ENCODE assay signal across 1 cellular context in the genomic region with DNA sequence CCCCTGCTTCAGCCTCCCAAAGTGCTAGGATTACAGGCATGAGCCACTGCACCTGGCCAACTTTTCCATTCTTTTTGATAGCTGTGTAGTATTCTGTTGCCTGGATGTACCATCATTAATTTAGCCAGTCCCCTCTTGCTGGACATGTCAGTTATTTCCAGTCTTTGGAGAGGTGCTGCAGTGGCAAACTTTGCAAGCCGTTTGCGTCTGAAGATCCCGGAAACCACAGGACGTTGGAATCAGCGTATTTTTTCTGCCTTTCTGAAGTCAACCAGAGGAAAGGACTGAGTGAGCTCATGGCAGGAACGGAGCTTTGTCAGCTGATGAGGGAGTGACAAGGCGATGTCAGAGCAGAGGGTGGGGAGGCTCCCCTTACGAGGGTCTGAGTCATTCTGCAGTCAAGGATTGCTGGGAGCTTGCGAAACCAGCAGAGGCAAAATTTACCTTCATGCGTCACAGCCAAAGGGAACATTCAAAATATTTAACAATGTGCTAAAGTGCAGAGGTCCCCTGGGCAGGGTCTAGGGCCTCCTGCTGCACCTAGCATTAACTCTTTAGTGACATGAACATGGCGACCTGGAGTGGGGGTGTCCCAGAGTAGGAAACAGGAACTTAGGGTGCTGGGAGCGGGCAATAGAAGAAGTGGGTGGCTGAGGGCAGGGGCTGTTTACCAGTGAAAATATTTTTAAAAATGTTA.
TF ChIP-seq lines count a peak whose summit lies in the region.

No MANE protein-coding gene starts in this region.

TF ChIP-seq in HepG2, 621 proteins besides CTCF, POLR2A, EP300 and RAD21 (continued from another document and continues in another):
- TF ChIP-seq, protein P1, sequence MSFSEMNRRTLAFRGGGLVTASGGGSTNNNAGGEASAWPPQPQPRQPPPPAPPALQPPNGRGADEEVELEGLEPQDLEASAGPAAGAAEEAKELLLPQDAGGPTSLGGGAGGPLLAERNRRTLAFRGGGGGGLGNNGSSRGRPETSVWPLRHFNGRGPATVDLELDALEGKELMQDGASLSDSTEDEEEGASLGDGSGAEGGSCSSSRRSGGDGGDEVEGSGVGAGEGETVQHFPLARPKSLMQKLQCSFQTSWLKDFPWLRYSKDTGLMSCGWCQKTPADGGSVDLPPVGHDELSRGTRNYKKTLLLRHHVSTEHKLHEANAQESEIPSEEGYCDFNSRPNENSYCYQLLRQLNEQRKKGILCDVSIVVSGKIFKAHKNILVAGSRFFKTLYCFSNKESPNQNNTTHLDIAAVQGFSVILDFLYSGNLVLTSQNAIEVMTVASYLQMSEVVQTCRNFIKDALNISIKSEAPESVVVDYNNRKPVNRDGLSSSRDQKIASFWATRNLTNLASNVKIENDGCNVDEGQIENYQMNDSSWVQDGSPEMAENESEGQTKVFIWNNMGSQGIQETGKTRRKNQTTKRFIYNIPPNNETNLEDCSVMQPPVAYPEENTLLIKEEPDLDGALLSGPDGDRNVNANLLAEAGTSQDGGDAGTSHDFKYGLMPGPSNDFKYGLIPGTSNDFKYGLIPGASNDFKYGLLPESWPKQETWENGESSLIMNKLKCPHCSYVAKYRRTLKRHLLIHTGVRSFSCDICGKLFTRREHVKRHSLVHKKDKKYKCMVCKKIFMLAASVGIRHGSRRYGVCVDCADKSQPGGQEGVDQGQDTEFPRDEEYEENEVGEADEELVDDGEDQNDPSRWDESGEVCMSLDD (CRISPR knock-in tag; IDR thresholded peaks at IDR 0.05; ENCODE audit: borderline replicate concordance) = peak; percentile 93
- TF ChIP-seq SP140L (CRISPR knock-in tag; IDR thresholded peaks at IDR 0.05; ENCODE audit: borderline replicate concordance) = no peak
- TF ChIP-seq NFRKB (IDR thresholded peaks at IDR 0.05) = no peak
- TF ChIP-seq ATAD3A (CRISPR knock-in tag; IDR thresholded peaks at IDR 0.05) = no peak
- no peak for TF ChIP-seq ZNF251 (CRISPR knock-in tag; IDR thresholded peaks at IDR 0.05)
- TF ChIP-seq TAF1 (CRISPR knock-in tag; IDR thresholded peaks at IDR 0.05) = no peak
- no peak for TF ChIP-seq ZBTB1 (CRISPR knock-in tag; IDR thresholded peaks at IDR 0.05; ENCODE audit: borderline replicate concordance)
- 0 out of 2 replicates have a peak, but pooled peaks have one; percentile 50 for TF ChIP-seq ZNF678 (CRISPR knock-in tag; IDR thresholded peaks at IDR 0.05)
- TF ChIP-seq, protein P2, sequence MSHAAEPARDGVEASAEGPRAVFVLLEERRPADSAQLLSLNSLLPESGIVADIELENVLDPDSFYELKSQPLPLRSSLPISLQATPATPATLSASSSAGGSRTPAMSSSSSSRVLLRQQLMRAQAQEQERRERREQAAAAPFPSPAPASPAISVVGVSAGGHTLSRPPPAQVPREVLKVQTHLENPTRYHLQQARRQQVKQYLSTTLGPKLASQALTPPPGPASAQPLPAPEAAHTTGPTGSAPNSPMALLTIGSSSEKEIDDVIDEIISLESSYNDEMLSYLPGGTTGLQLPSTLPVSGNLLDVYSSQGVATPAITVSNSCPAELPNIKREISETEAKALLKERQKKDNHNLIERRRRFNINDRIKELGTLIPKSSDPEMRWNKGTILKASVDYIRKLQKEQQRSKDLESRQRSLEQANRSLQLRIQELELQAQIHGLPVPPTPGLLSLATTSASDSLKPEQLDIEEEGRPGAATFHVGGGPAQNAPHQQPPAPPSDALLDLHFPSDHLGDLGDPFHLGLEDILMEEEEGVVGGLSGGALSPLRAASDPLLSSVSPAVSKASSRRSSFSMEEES (CRISPR knock-in tag; IDR thresholded peaks at IDR 0.05) = peak; percentile 85
- TF ChIP-seq, protein P3, sequence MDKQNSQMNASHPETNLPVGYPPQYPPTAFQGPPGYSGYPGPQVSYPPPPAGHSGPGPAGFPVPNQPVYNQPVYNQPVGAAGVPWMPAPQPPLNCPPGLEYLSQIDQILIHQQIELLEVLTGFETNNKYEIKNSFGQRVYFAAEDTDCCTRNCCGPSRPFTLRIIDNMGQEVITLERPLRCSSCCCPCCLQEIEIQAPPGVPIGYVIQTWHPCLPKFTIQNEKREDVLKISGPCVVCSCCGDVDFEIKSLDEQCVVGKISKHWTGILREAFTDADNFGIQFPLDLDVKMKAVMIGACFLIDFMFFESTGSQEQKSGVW (CRISPR knock-in tag; IDR thresholded peaks at IDR 0.05; ENCODE audit: borderline replicate concordance) = no peak
- TF ChIP-seq ATF7-NPFF (CRISPR knock-in tag; IDR thresholded peaks at IDR 0.05; ENCODE audit: low read depth) = no peak
- no peak for TF ChIP-seq KMT2A (CRISPR knock-in tag; IDR thresholded peaks at IDR 0.05)
- peak; percentile 56; the same call in 1 of the 2 replicates for TF ChIP-seq SAFB2 (CRISPR knock-in tag; IDR thresholded peaks at IDR 0.05; ENCODE audit: borderline replicate concordance, low read depth)
- TF ChIP-seq, protein P4, sequence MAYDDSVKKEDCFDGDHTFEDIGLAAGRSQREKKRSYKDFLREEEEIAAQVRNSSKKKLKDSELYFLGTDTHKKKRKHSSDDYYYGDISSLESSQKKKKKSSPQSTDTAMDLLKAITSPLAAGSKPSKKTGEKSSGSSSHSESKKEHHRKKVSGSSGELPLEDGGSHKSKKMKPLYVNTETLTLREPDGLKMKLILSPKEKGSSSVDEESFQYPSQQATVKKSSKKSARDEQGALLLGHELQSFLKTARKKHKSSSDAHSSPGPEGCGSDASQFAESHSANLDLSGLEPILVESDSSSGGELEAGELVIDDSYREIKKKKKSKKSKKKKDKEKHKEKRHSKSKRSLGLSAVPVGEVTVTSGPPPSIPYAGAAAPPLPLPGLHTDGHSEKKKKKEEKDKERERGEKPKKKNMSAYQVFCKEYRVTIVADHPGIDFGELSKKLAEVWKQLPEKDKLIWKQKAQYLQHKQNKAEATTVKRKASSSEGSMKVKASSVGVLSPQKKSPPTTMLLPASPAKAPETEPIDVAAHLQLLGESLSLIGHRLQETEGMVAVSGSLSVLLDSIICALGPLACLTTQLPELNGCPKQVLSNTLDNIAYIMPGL (CRISPR knock-in tag; IDR thresholded peaks at IDR 0.05; ENCODE audit: borderline replicate concordance in 1 of 2, low read depth in 1 of 2) = peak; percentile 57 to 72; a peak in 3 of 4 replicates
- TF ChIP-seq, protein P5, sequence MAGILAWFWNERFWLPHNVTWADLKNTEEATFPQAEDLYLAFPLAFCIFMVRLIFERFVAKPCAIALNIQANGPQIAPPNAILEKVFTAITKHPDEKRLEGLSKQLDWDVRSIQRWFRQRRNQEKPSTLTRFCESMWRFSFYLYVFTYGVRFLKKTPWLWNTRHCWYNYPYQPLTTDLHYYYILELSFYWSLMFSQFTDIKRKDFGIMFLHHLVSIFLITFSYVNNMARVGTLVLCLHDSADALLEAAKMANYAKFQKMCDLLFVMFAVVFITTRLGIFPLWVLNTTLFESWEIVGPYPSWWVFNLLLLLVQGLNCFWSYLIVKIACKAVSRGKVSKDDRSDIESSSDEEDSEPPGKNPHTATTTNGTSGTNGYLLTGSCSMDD (CRISPR knock-in tag; IDR thresholded peaks at IDR 0.05) = no peak
- no peak for TF ChIP-seq TCF12 (IDR thresholded peaks at IDR 0.05)
- 0 out of 2 replicates have a peak, but pooled peaks have one; percentile 10 for TF ChIP-seq TCF12 (CRISPR knock-in tag; IDR thresholded peaks at IDR 0.05)
- TF ChIP-seq MED13 (CRISPR knock-in tag; IDR thresholded peaks at IDR 0.05) = no peak
- TF ChIP-seq ZNF775 (CRISPR knock-in tag; IDR thresholded peaks at IDR 0.05; ENCODE audit: borderline replicate concordance) = no peak
- TF ChIP-seq NR3C1 (CRISPR knock-in tag; IDR thresholded peaks at IDR 0.05) = no peak
- TF ChIP-seq, protein P6, sequence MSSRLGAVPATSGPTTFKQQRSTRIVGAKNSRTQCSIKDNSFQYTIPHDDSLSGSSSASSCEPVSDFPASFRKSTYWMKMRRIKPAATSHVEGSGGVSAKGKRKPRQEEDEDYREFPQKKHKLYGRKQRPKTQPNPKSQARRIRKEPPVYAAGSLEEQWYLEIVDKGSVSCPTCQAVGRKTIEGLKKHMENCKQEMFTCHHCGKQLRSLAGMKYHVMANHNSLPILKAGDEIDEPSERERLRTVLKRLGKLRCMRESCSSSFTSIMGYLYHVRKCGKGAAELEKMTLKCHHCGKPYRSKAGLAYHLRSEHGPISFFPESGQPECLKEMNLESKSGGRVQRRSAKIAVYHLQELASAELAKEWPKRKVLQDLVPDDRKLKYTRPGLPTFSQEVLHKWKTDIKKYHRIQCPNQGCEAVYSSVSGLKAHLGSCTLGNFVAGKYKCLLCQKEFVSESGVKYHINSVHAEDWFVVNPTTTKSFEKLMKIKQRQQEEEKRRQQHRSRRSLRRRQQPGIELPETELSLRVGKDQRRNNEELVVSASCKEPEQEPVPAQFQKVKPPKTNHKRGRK (CRISPR knock-in tag; IDR thresholded peaks at IDR 0.05) = no peak
- TF ChIP-seq, protein P7, sequence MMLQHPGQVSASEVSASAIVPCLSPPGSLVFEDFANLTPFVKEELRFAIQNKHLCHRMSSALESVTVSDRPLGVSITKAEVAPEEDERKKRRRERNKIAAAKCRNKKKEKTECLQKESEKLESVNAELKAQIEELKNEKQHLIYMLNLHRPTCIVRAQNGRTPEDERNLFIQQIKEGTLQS (CRISPR knock-in tag; IDR thresholded peaks at IDR 0.05) = peak; percentile 97
- TF ChIP-seq, protein P8, sequence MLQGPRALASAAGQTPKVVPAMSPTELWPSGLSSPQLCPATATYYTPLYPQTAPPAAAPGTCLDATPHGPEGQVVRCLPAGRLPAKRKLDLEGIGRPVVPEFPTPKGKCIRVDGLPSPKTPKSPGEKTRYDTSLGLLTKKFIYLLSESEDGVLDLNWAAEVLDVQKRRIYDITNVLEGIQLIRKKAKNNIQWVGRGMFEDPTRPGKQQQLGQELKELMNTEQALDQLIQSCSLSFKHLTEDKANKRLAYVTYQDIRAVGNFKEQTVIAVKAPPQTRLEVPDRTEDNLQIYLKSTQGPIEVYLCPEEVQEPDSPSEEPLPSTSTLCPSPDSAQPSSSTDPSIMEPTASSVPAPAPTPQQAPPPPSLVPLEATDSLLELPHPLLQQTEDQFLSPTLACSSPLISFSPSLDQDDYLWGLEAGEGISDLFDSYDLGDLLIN (CRISPR knock-in tag; IDR thresholded peaks at IDR 0.05; ENCODE audit: borderline replicate concordance) = 0 out of 2 replicates have a peak, but pooled peaks have one; percentile 15
- no peak for TF ChIP-seq ZNF773 (CRISPR knock-in tag; IDR thresholded peaks at IDR 0.05; ENCODE audit: borderline replicate concordance)
- no peak for TF ChIP-seq CENPT (CRISPR knock-in tag; IDR thresholded peaks at IDR 0.05; ENCODE audit: low read depth)
- TF ChIP-seq, protein P9, sequence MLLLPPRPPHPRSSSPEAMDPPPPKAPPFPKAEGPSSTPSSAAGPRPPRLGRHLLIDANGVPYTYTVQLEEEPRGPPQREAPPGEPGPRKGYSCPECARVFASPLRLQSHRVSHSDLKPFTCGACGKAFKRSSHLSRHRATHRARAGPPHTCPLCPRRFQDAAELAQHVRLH (CRISPR knock-in tag; IDR thresholded peaks at IDR 0.05; ENCODE audit: borderline replicate concordance, low read depth) = no peak
- TF ChIP-seq TOPORS (CRISPR knock-in tag; IDR thresholded peaks at IDR 0.05) = no peak
- no peak for TF ChIP-seq ZNF343 (CRISPR knock-in tag; IDR thresholded peaks at IDR 0.05)
- no peak for TF ChIP-seq GZF1 (CRISPR knock-in tag; IDR thresholded peaks at IDR 0.05)
- TF ChIP-seq, protein P10, sequence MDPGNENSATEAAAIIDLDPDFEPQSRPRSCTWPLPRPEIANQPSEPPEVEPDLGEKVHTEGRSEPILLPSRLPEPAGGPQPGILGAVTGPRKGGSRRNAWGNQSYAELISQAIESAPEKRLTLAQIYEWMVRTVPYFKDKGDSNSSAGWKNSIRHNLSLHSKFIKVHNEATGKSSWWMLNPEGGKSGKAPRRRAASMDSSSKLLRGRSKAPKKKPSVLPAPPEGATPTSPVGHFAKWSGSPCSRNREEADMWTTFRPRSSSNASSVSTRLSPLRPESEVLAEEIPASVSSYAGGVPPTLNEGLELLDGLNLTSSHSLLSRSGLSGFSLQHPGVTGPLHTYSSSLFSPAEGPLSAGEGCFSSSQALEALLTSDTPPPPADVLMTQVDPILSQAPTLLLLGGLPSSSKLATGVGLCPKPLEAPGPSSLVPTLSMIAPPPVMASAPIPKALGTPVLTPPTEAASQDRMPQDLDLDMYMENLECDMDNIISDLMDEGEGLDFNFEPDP (CRISPR knock-in tag; conservative IDR thresholded peaks at IDR 0.05) = no peak
- peak; percentile 75 for TF ChIP-seq HOXA5 (CRISPR knock-in tag; IDR thresholded peaks at IDR 0.05)
- peak; percentile 85 for TF ChIP-seq ZMYM3 (CRISPR knock-in tag; IDR thresholded peaks at IDR 0.05)
- TF ChIP-seq ZNF781 (CRISPR knock-in tag; IDR thresholded peaks at IDR 0.05; ENCODE audit: borderline replicate concordance, not compliant biosample characterization) = no peak
- TF ChIP-seq, protein P11, sequence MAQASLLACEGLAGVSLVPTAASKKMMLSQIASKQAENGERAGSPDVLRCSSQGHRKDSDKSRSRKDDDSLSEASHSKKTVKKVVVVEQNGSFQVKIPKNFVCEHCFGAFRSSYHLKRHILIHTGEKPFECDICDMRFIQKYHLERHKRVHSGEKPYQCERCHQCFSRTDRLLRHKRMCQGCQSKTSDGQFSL (CRISPR knock-in tag; IDR thresholded peaks at IDR 0.05) = peak; percentile 92
- TF ChIP-seq, protein P12, sequence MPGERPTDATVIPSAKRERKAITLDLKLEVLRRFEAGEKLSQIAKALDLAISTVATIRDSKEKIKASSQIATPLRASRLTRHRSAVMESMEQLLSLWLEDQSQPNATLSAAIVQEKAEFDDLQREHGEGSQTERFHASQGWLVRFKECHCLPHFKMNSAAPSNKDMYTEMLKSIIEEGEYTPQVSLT (CRISPR knock-in tag; IDR thresholded peaks at IDR 0.05; ENCODE audit: borderline replicate concordance, low read depth) = no peak
- no peak for TF ChIP-seq ZNF451 (CRISPR knock-in tag; IDR thresholded peaks at IDR 0.05)
- TF ChIP-seq HNRNPH1 (optimal IDR thresholded peaks at IDR 0.05; ENCODE audit: low read depth, low read length) = no peak
- TF ChIP-seq KLF16 (CRISPR knock-in tag; IDR thresholded peaks at IDR 0.05) = peak in 1 of 2 experiments; percentile 77; a peak in 1 of 4 replicates
- TF ChIP-seq ZNF562 (CRISPR knock-in tag; IDR thresholded peaks at IDR 0.05; ENCODE audit: borderline replicate concordance) = no peak
- peak; percentile 97 for TF ChIP-seq LCORL (IDR thresholded peaks at IDR 0.05)
- peak; percentile 99 for TF ChIP-seq LCORL (CRISPR knock-in tag; IDR thresholded peaks at IDR 0.05)
- 0 out of 2 replicates have a peak, but pooled peaks have one; percentile 27 for TF ChIP-seq KMT2B (CRISPR knock-in tag; IDR thresholded peaks at IDR 0.05)
- TF ChIP-seq, protein P13, sequence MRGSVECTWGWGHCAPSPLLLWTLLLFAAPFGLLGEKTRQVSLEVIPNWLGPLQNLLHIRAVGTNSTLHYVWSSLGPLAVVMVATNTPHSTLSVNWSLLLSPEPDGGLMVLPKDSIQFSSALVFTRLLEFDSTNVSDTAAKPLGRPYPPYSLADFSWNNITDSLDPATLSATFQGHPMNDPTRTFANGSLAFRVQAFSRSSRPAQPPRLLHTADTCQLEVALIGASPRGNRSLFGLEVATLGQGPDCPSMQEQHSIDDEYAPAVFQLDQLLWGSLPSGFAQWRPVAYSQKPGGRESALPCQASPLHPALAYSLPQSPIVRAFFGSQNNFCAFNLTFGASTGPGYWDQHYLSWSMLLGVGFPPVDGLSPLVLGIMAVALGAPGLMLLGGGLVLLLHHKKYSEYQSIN (CRISPR knock-in tag; IDR thresholded peaks at IDR 0.05; ENCODE audit: borderline replicate concordance) = no peak
- peak; percentile 48; the same call in 1 of the 2 replicates for TF ChIP-seq SIN3A (IDR thresholded peaks at IDR 0.05; ENCODE audit: borderline replicate concordance, low read depth, low read length)
- no peak for TF ChIP-seq RBM39 (IDR thresholded peaks at IDR 0.05; ENCODE audit: low read depth, low read length, poor library complexity, severe bottlenecking)
- no peak for TF ChIP-seq SNAI1 (CRISPR knock-in tag; IDR thresholded peaks at IDR 0.05; ENCODE audit: borderline replicate concordance)
